Comparison of ENCODE assay signal across 7 cellular contexts in the genomic region with DNA sequence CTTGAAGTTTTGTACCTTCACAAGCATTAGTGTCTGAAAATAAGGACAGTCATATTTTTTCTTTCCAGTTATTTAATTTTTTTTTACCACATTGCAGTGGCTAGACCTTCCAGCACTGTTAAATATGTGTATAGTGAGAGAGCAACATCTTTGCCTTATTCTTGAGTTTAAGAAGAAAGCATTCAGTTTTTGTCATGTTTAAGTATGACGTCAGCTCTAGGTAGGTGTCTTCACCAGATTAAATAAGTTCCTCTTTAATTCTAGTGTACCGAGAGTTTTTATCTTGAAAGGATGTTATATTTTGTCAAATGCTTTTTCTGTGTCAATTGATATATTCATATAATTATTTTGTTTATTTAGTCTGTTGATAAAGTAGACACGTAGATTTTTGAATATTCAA.
"Had no signal": no experiment of that assay in that cellular context is flagged by ENCODE, and none has a peak within 500 bp of the region (broad histone marks: within the 10 kb centered on the region; RNA-seq: fewer than 3 reads in every experiment).

No MANE protein-coding gene starts in this region.

- DNase-seq: IMR-90, KBM-7, KG1 had no signal

- H3K9ac ChIP-seq: KMS-11 had no signal

- H3K4me2 ChIP-seq: KMS-11 had no signal

- ATAC-seq: K562 had no signal

- H3K4me3 ChIP-seq: K562 had no signal

- FAIRE-seq: HTR-8/SVneo, K562 had no signal

- H3K27ac ChIP-seq: HL-60, KMS-11 had no signal
